ENCODE assay signal across 8 cellular contexts in the genomic region with DNA sequence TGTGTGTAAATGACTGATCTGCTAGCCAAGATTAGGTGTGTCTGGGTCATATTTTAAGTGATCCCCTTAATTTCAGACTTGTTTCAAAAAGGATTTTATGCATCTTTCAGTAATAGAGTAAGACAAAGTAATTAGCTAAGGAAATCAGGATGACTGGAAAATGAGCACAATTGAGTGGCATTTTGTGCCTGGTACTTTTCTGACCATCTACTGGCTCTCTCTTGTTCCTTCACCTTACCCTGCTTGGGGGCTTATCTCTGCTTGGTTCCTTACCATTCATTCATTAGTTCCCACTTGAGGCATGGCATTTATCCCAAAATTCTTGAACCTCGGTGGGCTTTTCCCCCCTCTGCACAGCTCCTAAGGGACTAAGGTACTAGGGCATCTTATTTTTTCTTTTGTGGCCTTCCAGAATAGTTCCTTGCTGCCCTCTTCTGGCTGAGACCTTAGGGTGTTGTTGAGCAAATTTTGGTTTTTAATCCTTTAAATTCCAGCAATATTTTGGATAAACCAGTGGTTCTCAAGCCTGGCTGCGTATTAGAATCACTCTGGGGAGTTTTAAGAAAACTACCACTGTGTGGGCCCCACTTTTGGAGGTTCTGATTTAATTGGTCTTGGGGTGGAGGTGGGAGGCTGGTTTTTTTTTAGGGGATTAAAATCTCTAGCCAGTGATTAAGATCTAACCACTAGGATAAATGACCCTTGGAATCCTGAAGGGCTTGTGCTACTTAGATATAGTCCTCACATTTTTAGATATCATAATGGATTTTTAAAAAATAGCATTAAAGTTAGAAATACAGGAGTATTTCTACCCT. TPM values are rescaled to one million over a fixed set of nuclear protein-coding genes. Genes with fewer than 3 reads are reported as not detected.
DNase-seq lines count a peak whose midpoint lies in the region; ATAC-seq and TF ChIP-seq lines count a peak whose summit lies in the region.

No MANE protein-coding gene starts in this region.

- no peak overlapping the region for H3K14ac ChIP-seq in mesenchymal stem cell (ENCODE audit: low read length in 2 of 2)

- no peaks in the 10 kb centered on the region for H3K4me1 Mint-ChIP-seq in Calu3 (ENCODE audit: low read depth, unreplicated experiment)

- intact Hi-C loops in Calu3 (cut with micrococcal nuclease; ENCODE audit: unreplicated experiment) = loop anchor here (1.0 kb wide), 2 partner anchors 132 to 184 kb away; no protein-coding TSS in a partner anchor

- no peak overlapping the region for H3K4me2 ChIP-seq in mesenchymal stem cell (ENCODE audit: low read length, poor library complexity, severe bottlenecking)

- no peak overlapping the region for H2BK12ac ChIP-seq in mesenchymal stem cell (ENCODE audit: low read length in 2 of 2)

- H3K18ac ChIP-seq in mesenchymal stem cell (ENCODE audit: low read depth in 1 of 2, low read length in 2 of 2) = no peak overlapping the region

- H3K4me1 ChIP-seq in mesenchymal stem cell (ENCODE audit: control insufficient read depth, insufficient read depth, low read depth, low read length) = no peaks in the 10 kb centered on the region

- BruUV-seq in Calu3 (replicated peaks; lab: Mats Ljungman, UMichigan) = no TSS peak

- H3K27me3 Mint-ChIP-seq in Calu3 (ENCODE audit: unreplicated experiment) = no peaks in the 10 kb centered on the region

- H3K4me3 ChIP-seq in choroid plexus epithelial cell (ENCODE audit: low read depth, low read length) = no peak overlapping the region
- H3K4me3 ChIP-seq in mesenchymal stem cell (ENCODE audit: insufficient read depth in 1 of 2, low read depth in 1 of 2, low read length in 2 of 2) = no peak overlapping the region

- DNase-seq in Calu3 (peak; percentile 27), NCI-H226 (peak; percentile 12), choroid plexus epithelial cell (ENCODE audit: low read depth) (peak; percentile 72), mesenchymal stem cell (peak; percentile 50)
- DNase-seq in effector CD8-positive, alpha-beta T cell (lab: John Stamatoyannopoulos, UW) = no peak

- H3K9ac ChIP-seq in mesenchymal stem cell (ENCODE audit: low read length) = peak overlapping the region; percentile 43

- H3K4me3 Mint-ChIP-seq in Calu3 (ENCODE audit: low read depth, unreplicated experiment) = no peak overlapping the region

- no peaks in the 10 kb centered on the region for H3K27me3 ChIP-seq in mesenchymal stem cell (ENCODE audit: control insufficient read depth in 1 of 2, insufficient read depth in 1 of 2, low read length in 2 of 2)

- no peak overlapping the region for H4K91ac ChIP-seq in mesenchymal stem cell (ENCODE audit: low read length)

- no peak overlapping the region for H3K27ac Mint-ChIP-seq in Calu3 (ENCODE audit: unreplicated experiment)

- H3K9me3 Mint-ChIP-seq in Calu3 (ENCODE audit: low read depth, unreplicated experiment) = no peaks in the 10 kb centered on the region

- 69% methylated on average over 2 of the region's 2 CpGs for WGBS in mesenchymal stem cell

- H2AFZ ChIP-seq in mesenchymal stem cell (ENCODE audit: low read depth, low read length) = no peak overlapping the region

- H3K4ac ChIP-seq in mesenchymal stem cell (ENCODE audit: low read depth in 1 of 2, low read length in 2 of 2) = no peak overlapping the region

- TF ChIP-seq CTCF in Calu3 (IDR thresholded peaks at IDR 0.05; ENCODE audit: unreplicated experiment) (peak; percentile 60), choroid plexus epithelial cell (conservative IDR thresholded peaks at IDR 0.05; ENCODE audit: low read depth, low read length) (peak; percentile 87)

- H2BK15ac ChIP-seq in mesenchymal stem cell (ENCODE audit: low read depth, poor library complexity, severe bottlenecking) = no peak overlapping the region

- no peak overlapping the region for H2AK5ac ChIP-seq in mesenchymal stem cell (ENCODE audit: low read length, severe bottlenecking)

- no peak overlapping the region for H4K8ac ChIP-seq in mesenchymal stem cell (ENCODE audit: low read length)

- peaks cover 12% of the 10 kb centered on the region for H3K79me1 ChIP-seq in mesenchymal stem cell (replicated peaks; ENCODE audit: low read length, poor library complexity, severe bottlenecking)

- no peak overlapping the region for H2BK120ac ChIP-seq in mesenchymal stem cell (ENCODE audit: low read depth, low read length)

- no peaks in the 10 kb centered on the region for H3K36me3 ChIP-seq in mesenchymal stem cell (ENCODE audit: control insufficient read depth in 1 of 2, insufficient read depth in 2 of 2, low read depth in 1 of 2, low read length in 2 of 2)

- H3K27ac ChIP-seq in mesenchymal stem cell (ENCODE audit: low read length, poor library complexity, severe bottlenecking) = no peak overlapping the region

- H3K36me3 Mint-ChIP-seq in Calu3 (ENCODE audit: insufficient read depth, unreplicated experiment) = peaks cover 4% of the 10 kb centered on the region

- CTCF ChIA-PET in Calu3 (lab: Charles Lee) = interaction anchor here (0.7 to 2.1 kb wide), 3 partner anchors 51 to 184 kb away, joined by 3 to 8 read pairs (median 5); a partner anchor contains a TSS

- H3K23ac ChIP-seq in mesenchymal stem cell (ENCODE audit: low read length in 2 of 2) = no peak overlapping the region

- H2BK5ac ChIP-seq in mesenchymal stem cell (ENCODE audit: low read depth, low read length, poor library complexity, severe bottlenecking) = no peak overlapping the region

- ATAC-seq in GM21381 (IDR thresholded peaks at IDR 0.05; ENCODE audit: unreplicated experiment) (peak; percentile 12), GM21529 (IDR thresholded peaks at IDR 0.05; ENCODE audit: unreplicated experiment) (no peak), HG03108 (IDR thresholded peaks at IDR 0.05; ENCODE audit: unreplicated experiment) (no peak)

- H3K9me3 ChIP-seq in mesenchymal stem cell (ENCODE audit: control insufficient read depth, low read length) = no peaks in the 10 kb centered on the region

RNA-seq across cellular contexts. Expression of a gene that starts 50.8 kb away (rescaled TPM):
- 40.8 and 54.0 TPM in 2 replicates for total RNA-seq in Calu3 (2022)
- polyA plus RNA-seq in mesenchymal stem cell (2013, experiment 1 of 2) = 18.9 TPM
- polyA plus RNA-seq in mesenchymal stem cell (2013, experiment 2 of 2) = 19.8 TPM

RNA-seq across cellular contexts. Expression of a gene that starts 51.3 kb away (rescaled TPM):
- 296 and 302 TPM in 2 replicates for total RNA-seq in Calu3 (2022)
- polyA plus RNA-seq in mesenchymal stem cell (2013, experiment 1 of 2) = 196 TPM
- 205 TPM for polyA plus RNA-seq in mesenchymal stem cell (2013, experiment 2 of 2)
